In genomic region chr19:18102916-18103542, GRCh38 we compare ENCODE assay signal across 1 cellular context.
A peak's percentile ranks its signal among the peaks of the same experiment; 100 is the strongest.
TF ChIP-seq lines count a peak whose summit lies in the region.

No MANE protein-coding gene starts in this region.

TF ChIP-seq in GM12878, 131 proteins besides CTCF, POLR2A, EP300 and RAD21:
- no peak for TF ChIP-seq SUPT20H (IDR thresholded peaks at IDR 0.05; ENCODE audit: borderline replicate concordance, control insufficient read depth, low read depth, low read length)
- no peak for TF ChIP-seq POU2F2 (IDR thresholded peaks at IDR 0.05; ENCODE audit: borderline replicate concordance, low read depth, low read length)
- peak; percentile 78 for TF ChIP-seq NR2F1 (conservative IDR thresholded peaks at IDR 0.05)
- TF ChIP-seq JUNB (IDR thresholded peaks at IDR 0.05), result no peak
- no peak for TF ChIP-seq PAX8 (IDR thresholded peaks at IDR 0.05)
- no peak for TF ChIP-seq BCL11A (IDR thresholded peaks at IDR 0.05; ENCODE audit: low read depth, low read length)
